In genomic region chr10:79310217-79310865, GRCh38 we compare ENCODE assay signal across 18 cellular contexts. TPM values are rescaled to one million over a fixed set of nuclear protein-coding genes. Genes with fewer than 3 reads are reported as not detected.
DNase-seq lines count a peak whose midpoint lies in the region; ATAC-seq, FAIRE-seq and TF ChIP-seq lines count a peak whose summit lies in the region.
"Had no signal": no experiment of that assay in that cellular context is flagged by ENCODE, and none has a peak within 500 bp of the region (broad histone marks: within the 10 kb centered on the region; RNA-seq: fewer than 3 reads in every experiment).

No MANE protein-coding gene starts in this region.

- TF ChIP-seq CTCF in cardiac muscle cell (IDR thresholded peaks at IDR 0.05; ENCODE audit: low read depth, low read length) (no peak), dorsolateral prefrontal cortex (IDR thresholded peaks at IDR 0.05 in 54 of 56, conservative IDR thresholded peaks at IDR 0.05 in 2 of 56; ENCODE audit: low read depth in 1 of 56, partially characterized antibody in 56 of 56) (peak in 23 of 56 donors; percentile 7 to 47 (median 22)), suprapubic skin (IDR thresholded peaks at IDR 0.05) (no peak)

- H3K9me3 ChIP-seq in cardiac muscle cell (ENCODE audit: low read depth) (no peaks in the 10 kb centered on the region), suprapubic skin (no peaks in the 10 kb centered on the region), small intestine (ENCODE audit: control insufficient read depth, low read depth) (no peaks in the 10 kb centered on the region)
- H3K9me3 ChIP-seq: thoracic aorta had no signal

- 73% methylated on average over 24 of the region's 29 CpGs for WGBS in suprapubic skin
- 89 to 93% (median 93%) methylated on average over 29 of the region's 29 CpGs for WGBS in small intestine, 3 donors

- H3K27ac ChIP-seq in cardiac muscle cell (peak overlapping the region; percentile 51), dorsolateral prefrontal cortex (peak overlapping the region; percentile 20 to 92 (median 86)), suprapubic skin (peak overlapping the region; percentile 23), small intestine (ENCODE audit: low read depth in 1 of 2, low read length in 1 of 2) (no peak overlapping the region)
- H3K27ac ChIP-seq: thoracic aorta had no signal

- no peak overlapping the region for H3K4me3 ChIP-seq in cardiac muscle cell
- H3K4me3 ChIP-seq in dorsolateral prefrontal cortex = peak overlapping the region in 41 of 59 donors; percentile 7 to 52 (median 30)
- no peak overlapping the region for H3K4me3 ChIP-seq in suprapubic skin
- no peak overlapping the region for H3K4me3 ChIP-seq in small intestine (ENCODE audit: low read depth in 1 of 2, low read length in 2 of 2)
- H3K4me3 ChIP-seq: thoracic aorta had no signal

- no peak for TF ChIP-seq EP300 in suprapubic skin (IDR thresholded peaks at IDR 0.05)

- intact Hi-C loops in Right ventricle myocardium inferior (cut with DNase I) (no loop called here), dorsolateral prefrontal cortex (cut with DNase I) (loop anchor here in 1 of 2 donors (1.0 kb wide), 1 partner anchor 13 kb away; no protein-coding TSS in a partner anchor)

- no peak for ATAC-seq in Right ventricle myocardium inferior
- ATAC-seq in GM19328 (IDR thresholded peaks at IDR 0.05; ENCODE audit: unreplicated experiment) = no peak
- no peak for ATAC-seq in HG03378 (IDR thresholded peaks at IDR 0.05; ENCODE audit: unreplicated experiment)
- ATAC-seq: CD8-positive, alpha-beta T cell had no signal

- no peak for FAIRE-seq in small intestine (lab: Jason Lieb, UNC)

- H3K4me1 ChIP-seq in cardiac muscle cell (ENCODE audit: low read depth) = no peaks in the 10 kb centered on the region
- peaks cover 20% of the 10 kb centered on the region for H3K4me1 ChIP-seq in suprapubic skin
- no peaks in the 10 kb centered on the region for H3K4me1 ChIP-seq in small intestine (ENCODE audit: control insufficient read depth in 2 of 2, insufficient read depth in 1 of 2, low read depth in 1 of 2, low read length in 1 of 2)

- TF ChIP-seq POLR2A in suprapubic skin (IDR thresholded peaks at IDR 0.05) = no peak

- DNase-seq in cardiac muscle cell (ENCODE audit: low read depth in 1 of 2, low spot score in 1 of 2) (no peak), Right ventricle myocardium inferior (ENCODE audit: missing footprints) (no peak), dorsolateral prefrontal cortex (peak in 5 of 10 donors; percentile 24 to 68 (median 56)), midbrain (lab: John Stamatoyannopoulos, UW) (peak; percentile 25), suprapubic skin (ENCODE audit: low spot score in 2 of 2) (no peak), small intestine (no peak)
- DNase-seq: activated CD4-positive, alpha-beta T cell treated with anti-CD3 and anti-CD28 coated beads for 36 hours; activated CD8-positive, alpha-beta memory T cell treated with anti-CD3 and anti-CD28 coated beads, Interleukin-2, amount 50 U/mL, for 48 hours; activated naive CD4-positive, alpha-beta T cell treated with anti-CD3 and anti-CD28 coated beads for 36 hours; CD8-positive, alpha-beta T cell; erythroblast; NCI-H187 treated with DMSO at 0.1 percent for 48 hours; NCI-H510A; SHP77 treated with DMSO at 0.1 percent for 48 hours; stimulated activated CD4-positive, alpha-beta T cell treated with anti-CD3 and anti-CD28 coated beads, Interleukin-2, amount 100 ng/mL, for 24 hours had no signal

- H3K36me3 ChIP-seq in cardiac muscle cell (peaks cover 56% of the 10 kb centered on the region), suprapubic skin (peaks cover 92% of the 10 kb centered on the region), small intestine (ENCODE audit: control insufficient read depth in 2 of 2, insufficient read depth in 2 of 2, low read length in 2 of 2) (peaks cover 16 to 34% of the 10 kb centered on the region in 2 donors)

- no peaks in the 10 kb centered on the region for H3K27me3 ChIP-seq in cardiac muscle cell
- H3K27me3 ChIP-seq in dorsolateral prefrontal cortex = no peaks in the 10 kb centered on the region
- no peaks in the 10 kb centered on the region for H3K27me3 ChIP-seq in suprapubic skin
- H3K27me3 ChIP-seq in small intestine (ENCODE audit: control insufficient read depth in 2 of 2, insufficient read depth in 2 of 2, low read length in 2 of 2) = no peaks in the 10 kb centered on the region

RNA-seq across cellular contexts. Expression of gene PPIF, which starts 36.9 kb away (rescaled TPM):
- total RNA-seq in cardiac muscle cell (86.6 and 101 TPM in 2 replicates), Right ventricle myocardium inferior (151 TPM), dorsolateral prefrontal cortex (10 to 100 TPM; 36.9 to 90.0 (median 52.6) TPM), suprapubic skin (10 to 100 TPM; 41.0 to 92.8 (median 71.1) TPM)
- polyA plus RNA-seq in cardiac muscle cell (125 and 143 TPM in 2 replicates), small intestine (10 to 100 TPM; 35.3 to 71.5 (median 42.7) TPM)

Comparison
In these comparisons a context has a peak if more than half of its experiments do, and no peak if none do; other contexts are left out.
1. H3K27ac ChIP-seq: peak in cardiac muscle cell (single experiment), dorsolateral prefrontal cortex (59 of 59) and suprapubic skin (single experiment); none in small intestine (0 of 2).
2. H3K4me3 ChIP-seq: peak in dorsolateral prefrontal cortex (41 of 59); none in cardiac muscle cell (single experiment), suprapubic skin (single experiment) and small intestine (0 of 2).